19 cellular contexts compared by ENCODE assay signal in the genomic region with DNA sequence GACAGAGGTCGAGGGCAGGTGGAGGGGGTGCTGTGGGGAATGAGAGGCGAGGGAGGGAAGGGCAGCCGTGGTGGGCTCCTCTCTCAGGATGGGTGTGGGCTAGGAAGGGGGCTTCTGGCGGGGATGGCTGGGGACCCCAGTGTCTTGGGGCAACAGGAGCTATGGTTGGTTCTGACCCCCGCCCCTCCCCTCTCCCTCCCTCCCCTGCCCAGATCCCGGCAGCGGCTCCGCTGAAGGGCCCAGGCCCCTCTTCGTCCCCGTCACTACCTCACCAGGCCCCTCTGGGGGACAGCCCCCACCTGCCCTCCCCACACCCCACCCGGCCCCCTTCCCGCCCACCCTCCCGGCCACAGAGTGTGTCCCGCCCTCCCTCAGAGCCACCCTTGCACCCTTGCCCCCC. TPM values are rescaled to one million over a fixed set of nuclear protein-coding genes. Genes with fewer than 3 reads are reported as not detected.
DNase-seq lines count a peak whose midpoint lies in the region; ATAC-seq and TF ChIP-seq lines count a peak whose summit lies in the region.
"Had no signal": no experiment of that assay in that cellular context is flagged by ENCODE, and none has a peak within 500 bp of the region (broad histone marks: within the 10 kb centered on the region; RNA-seq: fewer than 3 reads in every experiment).

No MANE protein-coding gene starts in this region.

- H3K4me1 Mint-ChIP-seq in stimulated activated naive CD8-positive, alpha-beta T cell treated with anti-CD3 and anti-CD28 coated beads, Interleukin-15, amount 100 ng/mL, for 72 hours = peaks cover 8% of the 10 kb centered on the region
- peaks cover 4% of the 10 kb centered on the region for H3K4me1 Mint-ChIP-seq in stimulated activated memory B cell treated with anti-CD40 and anti-IgM and Interleukin-4, amounts not matched to agents 10 μg/mL and 1 μg/mL and 100 μg/mL, for 72 hours
- H3K4me1 Mint-ChIP-seq in CD4-positive, alpha-beta T cell (ENCODE audit: low read depth) = peaks cover 4% of the 10 kb centered on the region

- POLR2A ChIA-PET in CD4-positive, alpha-beta T cell (lab: Charles Lee) = no interaction called here

- no peaks in the 10 kb centered on the region for H3K9me3 ChIP-seq in CD4-positive, alpha-beta T cell (ENCODE audit: control insufficient read depth, low read length)
- H3K9me3 ChIP-seq: BE2C, BLaER1, Caco-2 had no signal

- no peaks in the 10 kb centered on the region for H3K27me3 ChIP-seq in CD4-positive, alpha-beta T cell (ENCODE audit: control insufficient read depth, insufficient read depth, low read length)
- H3K27me3 ChIP-seq: BE2C, BLaER1 had no signal

- no peak overlapping the region for H3K27ac Mint-ChIP-seq in stimulated activated naive CD8-positive, alpha-beta T cell treated with anti-CD3 and anti-CD28 coated beads, Interleukin-15, amount 100 ng/mL, for 72 hours
- no peak overlapping the region for H3K27ac Mint-ChIP-seq in stimulated activated memory B cell treated with anti-CD40 and anti-IgM and Interleukin-4, amounts not matched to agents 10 μg/mL and 1 μg/mL and 100 μg/mL, for 72 hours
- no peak overlapping the region for H3K27ac Mint-ChIP-seq in CD4-positive, alpha-beta T cell
- H3K27ac Mint-ChIP-seq: CD4-positive, CD25-positive, alpha-beta regulatory T cell; CD8-positive, alpha-beta T cell had no signal

- H3K27me3 Mint-ChIP-seq in stimulated activated naive CD8-positive, alpha-beta T cell treated with anti-CD3 and anti-CD28 coated beads, Interleukin-15, amount 100 ng/mL, for 72 hours = no peaks in the 10 kb centered on the region
- H3K27me3 Mint-ChIP-seq in stimulated activated memory B cell treated with anti-CD40 and anti-IgM and Interleukin-4, amounts not matched to agents 10 μg/mL and 1 μg/mL and 100 μg/mL, for 72 hours = no peaks in the 10 kb centered on the region
- no peaks in the 10 kb centered on the region for H3K27me3 Mint-ChIP-seq in CD4-positive, alpha-beta T cell
- H3K27me3 Mint-ChIP-seq: CD4-positive, CD25-positive, alpha-beta regulatory T cell had no signal

- no peaks in the 10 kb centered on the region for H3K9me3 Mint-ChIP-seq in stimulated activated naive CD8-positive, alpha-beta T cell treated with anti-CD3 and anti-CD28 coated beads, Interleukin-15, amount 100 ng/mL, for 72 hours
- no peaks in the 10 kb centered on the region for H3K9me3 Mint-ChIP-seq in stimulated activated memory B cell treated with anti-CD40 and anti-IgM and Interleukin-4, amounts not matched to agents 10 μg/mL and 1 μg/mL and 100 μg/mL, for 72 hours
- H3K9me3 Mint-ChIP-seq in CD4-positive, alpha-beta T cell = no peaks in the 10 kb centered on the region
- H3K9me3 Mint-ChIP-seq: CD4-positive, CD25-positive, alpha-beta regulatory T cell; CD8-positive, alpha-beta T cell had no signal

- peaks cover 38% of the 10 kb centered on the region for H3K36me3 Mint-ChIP-seq in stimulated activated memory B cell treated with anti-CD40 and anti-IgM and Interleukin-4, amounts not matched to agents 10 μg/mL and 1 μg/mL and 100 μg/mL, for 72 hours
- H3K36me3 Mint-ChIP-seq in CD4-positive, alpha-beta T cell (ENCODE audit: low read depth) = peaks cover 37% of the 10 kb centered on the region

- no peak for TF ChIP-seq CTCF in VCaP (conservative IDR thresholded peaks at IDR 0.05)
- no peak for TF ChIP-seq CTCF in CD4-positive, alpha-beta T cell (IDR thresholded peaks at IDR 0.05)

- H3K4me3 Mint-ChIP-seq in stimulated activated naive CD8-positive, alpha-beta T cell treated with anti-CD3 and anti-CD28 coated beads, Interleukin-15, amount 100 ng/mL, for 72 hours = no peak overlapping the region
- H3K4me3 Mint-ChIP-seq in stimulated activated memory B cell treated with anti-CD40 and anti-IgM and Interleukin-4, amounts not matched to agents 10 μg/mL and 1 μg/mL and 100 μg/mL, for 72 hours = no peak overlapping the region
- H3K4me3 Mint-ChIP-seq in CD4-positive, alpha-beta T cell = no peak overlapping the region
- H3K4me3 Mint-ChIP-seq: CD14-positive monocyte; CD4-positive, CD25-positive, alpha-beta regulatory T cell; CD8-positive, alpha-beta T cell had no signal

- ATAC-seq in stimulated activated naive CD8-positive, alpha-beta T cell treated with anti-CD3 and anti-CD28 coated beads, Interleukin-15, amount 100 ng/mL, for 72 hours = peak; percentile 21
- no peak for ATAC-seq in stimulated activated naive CD8-positive, alpha-beta T cell treated with anti-CD3 and anti-CD28 coated beads, Interleukin-15, Interleukin-2, amounts not matched to agents 100 U/mL and 50 U/mL, for 24 hours
- peak; percentile 4 for ATAC-seq in stimulated activated memory B cell treated with anti-CD40 and anti-IgM and Interleukin-4, amounts not matched to agents 10 μg/mL and 1 μg/mL and 100 μg/mL, for 72 hours
- no peak for ATAC-seq in CD4-positive, alpha-beta T cell (ENCODE audit: poor library complexity)
- ATAC-seq: CD8-positive, alpha-beta T cell had no signal

- intact Hi-C loops in CD4-positive, alpha-beta T cell (cut with DNase I, micrococcal nuclease) = no loop called here

- DNase-seq in stimulated activated naive CD8-positive, alpha-beta T cell treated with anti-CD3 and anti-CD28 coated beads, Interleukin-15, amount 100 ng/mL, for 72 hours = no peak
- DNase-seq in stimulated activated naive CD8-positive, alpha-beta T cell treated with anti-CD3 and anti-CD28 coated beads, Interleukin-15, Interleukin-2, amounts not matched to agents 100 U/mL and 50 U/mL, for 24 hours = no peak
- DNase-seq in iPS-NIHi11 (ENCODE audit: low spot score) (peak; percentile 15), SHP77 treated with DMSO at 0.1 percent for 48 hours (lab: John Stamatoyannopoulos, UW) (no peak)
- DNase-seq in stimulated activated CD4-positive, alpha-beta T cell treated with anti-CD3 and anti-CD28 coated beads, Interleukin-1b, Interleukin-23, amount 100 ng/mL, for 48 hours = no peak
- DNase-seq in CD4-positive, alpha-beta T cell = no peak
- DNase-seq: ACHN; BE2C; C1 segment of cervical spinal cord; Caco-2; Calu3; CD4-positive, CD25-positive, alpha-beta regulatory T cell; CD8-positive, alpha-beta T cell; DMS79 treated with DMSO at 0.1 percent for 48 hours; GF-D8 had no signal

- peak overlapping the region; percentile 14; the same call in 1 of the 2 replicates for H3K27ac ChIP-seq in VCaP
- H3K27ac ChIP-seq in CD4-positive, alpha-beta T cell (ENCODE audit: low read depth, low read length) = no peak overlapping the region
- H3K27ac ChIP-seq: BLaER1 had no signal

- CTCF ChIA-PET in CD4-positive, alpha-beta T cell (lab: Charles Lee) = no interaction called here

RNA-seq across cellular contexts. Expression of a gene that starts 19.3 kb away (rescaled TPM):
- total RNA-seq in CD4-positive, alpha-beta T cell = under 1 TPM in 1 of 2 experiments, not detected in 1; 0.16 TPM

RNA-seq across cellular contexts. Expression of a gene that starts 51.4 kb away (rescaled TPM):
- total RNA-seq in CD4-positive, alpha-beta T cell = 1,000 to 10,000 TPM; 1,074 to 1,154 TPM

Comparison
In these comparisons a context has a peak if more than half of its experiments do, and no peak if none do; other contexts are left out.
1. ATAC-seq: peak in stimulated activated naive CD8-positive, alpha-beta T cell treated with anti-CD3 and anti-CD28 coated beads, Interleukin-15, amount 100 ng/mL, for 72 hours (single experiment) and stimulated activated memory B cell treated with anti-CD40 and anti-IgM and Interleukin-4, amounts not matched to agents 10 μg/mL and 1 μg/mL and 100 μg/mL, for 72 hours (single experiment); none in stimulated activated naive CD8-positive, alpha-beta T cell treated with anti-CD3 and anti-CD28 coated beads, Interleukin-15, Interleukin-2, amounts not matched to agents 100 U/mL and 50 U/mL, for 24 hours (single experiment) and CD4-positive, alpha-beta T cell (single experiment).